ENCODE assay signal across 11 cellular contexts in the genomic region with DNA sequence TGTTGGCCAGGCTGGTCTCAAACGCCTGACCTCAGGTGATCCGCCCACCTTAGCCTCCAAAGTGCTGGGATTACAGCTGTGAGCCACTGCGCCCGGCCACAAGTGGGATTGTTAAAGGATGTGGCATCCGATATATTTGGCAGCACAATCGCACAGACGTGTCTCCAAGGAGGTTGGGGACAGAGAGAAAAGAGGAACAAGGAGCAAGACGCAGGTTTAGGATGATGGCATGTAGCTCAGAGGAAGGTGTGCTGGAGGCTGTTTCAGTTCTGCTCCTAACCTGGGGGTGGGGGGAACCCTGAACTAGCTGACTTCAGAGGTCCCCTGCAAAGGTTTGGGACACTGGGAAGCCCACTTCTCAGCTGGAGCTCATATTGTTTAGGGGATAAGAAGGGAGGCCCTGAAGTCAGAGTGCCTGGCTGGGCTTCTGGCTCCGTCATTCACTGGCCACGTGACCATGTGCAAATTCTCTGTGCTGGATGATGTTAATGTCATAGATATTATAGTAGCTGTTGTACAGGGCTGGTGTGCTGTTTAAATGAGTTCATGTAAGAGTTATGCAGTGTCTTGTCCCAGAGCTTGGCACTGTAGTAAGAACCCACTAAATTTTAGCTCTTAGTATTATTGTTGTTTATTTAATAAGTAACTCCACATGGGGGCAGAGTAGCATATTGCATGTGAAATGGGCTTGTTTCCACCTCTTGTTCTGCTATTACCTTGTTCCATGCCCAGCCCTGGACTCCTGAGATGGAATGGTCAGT.
DNase-seq lines count a peak whose midpoint lies in the region; ATAC-seq, FAIRE-seq and TF ChIP-seq lines count a peak whose summit lies in the region.
"Had no signal": no experiment of that assay in that cellular context is flagged by ENCODE, and none has a peak within 500 bp of the region (broad histone marks: within the 10 kb centered on the region; RNA-seq: fewer than 3 reads in every experiment).

No MANE protein-coding gene starts in this region.

- DNase-seq in A549 (ENCODE audit: low read depth in 1 of 2, low spot score in 1 of 2) (no peak), cardiac fibroblast (ENCODE audit: low read depth in 2 of 2) (peak; percentile 27 to 39), ecto neural progenitor cell (ENCODE audit: low spot score) (no peak), dedifferentiated amniotic fluid mesenchymal stem cell (ENCODE audit: extremely low spot score) (no peak)
- DNase-seq: activated CD8-positive, alpha-beta memory T cell treated with anti-CD3 and anti-CD28 coated beads, Interleukin-2, amount 10 ng/mL, durations not matched to agents 7 days and 5 days; GDM1 had no signal

- 96% methylated on average over 9 of the region's 10 CpGs for WGBS in A549 (ENCODE audit: missing lambda C conversion rate)

- H3K4me3 ChIP-seq in A549 (no peak overlapping the region), cardiac fibroblast (replicated peaks in 1 of 2; ENCODE audit: low read depth in 2 of 2, low read length in 2 of 2) (no peak overlapping the region)
- H3K4me3 ChIP-seq: heart left ventricle had no signal

- POLR2A ChIA-PET in A549 (lab: Yijun Ruan, JAX), result no interaction called here

- peak overlapping the region in 1 of 2 experiments; percentile 64; a peak in 2 of 6 replicates for H3K27ac ChIP-seq in A549
- H3K27ac ChIP-seq: heart left ventricle had no signal

- CTCF ChIA-PET in A549 (lab: Yijun Ruan, JAX), result interaction anchor here (0.7 to 1.9 kb wide), 3 partner anchors 8 to 175 kb away, joined by 3 to 9 read pairs (median 3); no protein-coding TSS in a partner anchor

- peaks cover 20% of the 10 kb centered on the region; the same call in 2 of the 3 replicates for H3K4me1 ChIP-seq in A549

- 0 out of 3 replicates have a peak, but pooled peaks have one; percentile 6 for TF ChIP-seq CTCF in A549 (IDR thresholded peaks at IDR 0.05)
- no peak for TF ChIP-seq CTCF in cardiac fibroblast (IDR thresholded peaks at IDR 0.05; ENCODE audit: low read depth, low read length)

- TF ChIP-seq EP300 in A549 (IDR thresholded peaks at IDR 0.05), result no peak

- ATAC-seq in A549, result no peak
- peak; percentile 52 for ATAC-seq in GM18867 (IDR thresholded peaks at IDR 0.05; ENCODE audit: unreplicated experiment)
- peak; percentile 56 for ATAC-seq in HG03571 (IDR thresholded peaks at IDR 0.05; ENCODE audit: unreplicated experiment)
- no peak for ATAC-seq in activated CD4-positive, CD25-positive, alpha-beta regulatory T cell treated with anti-CD3 and anti-CD28 coated beads, Interleukin-2, amount 50 U/mL, for 24 hours
- ATAC-seq in GM19023 (IDR thresholded peaks at IDR 0.05; ENCODE audit: unreplicated experiment), result no peak
- ATAC-seq: activated CD8-positive, alpha-beta memory T cell treated with anti-CD3 and anti-CD28 coated beads, Interleukin-2, amount 10 ng/mL, durations not matched to agents 7 days and 5 days had no signal

- no peak for TF ChIP-seq POLR2A in A549 (IDR thresholded peaks at IDR 0.05; ENCODE audit: low read length)

- no peaks in the 10 kb centered on the region for H3K9me3 ChIP-seq in A549
- H3K9me3 ChIP-seq: heart left ventricle had no signal

- H3K4me2 ChIP-seq in A549, result no peak overlapping the region

- no peak for FAIRE-seq in A549 (lab: Jason Lieb, UNC)

- TF ChIP-seq RAD21 in A549 (conservative IDR thresholded peaks at IDR 0.05 in 1 of 2, IDR thresholded peaks at IDR 0.05 in 1 of 2), result no peak

TF ChIP-seq in A549, 52 proteins besides CTCF, POLR2A, EP300 and RAD21:
- TF ChIP-seq GATA3 (IDR thresholded peaks at IDR 0.05; ENCODE audit: borderline replicate concordance) (no peak), BHLHE40 (IDR thresholded peaks at IDR 0.05; ENCODE audit: low read depth, low read length) (no peak)

Comparison
In these comparisons a context has a peak if more than half of its experiments do, and no peak if none do; other contexts are left out.
1. ATAC-seq: peak in GM18867 (single experiment) and HG03571 (single experiment); none in A549 (0 of 2), activated CD4-positive, CD25-positive, alpha-beta regulatory T cell treated with anti-CD3 and anti-CD28 coated beads, Interleukin-2, amount 50 U/mL, for 24 hours (0 of 2) and GM19023 (single experiment).
2. DNase-seq: peak in cardiac fibroblast (2 of 2); none in A549 (0 of 2), ecto neural progenitor cell (single experiment) and dedifferentiated amniotic fluid mesenchymal stem cell (single experiment).